9 cellular contexts compared by ENCODE assay signal in genomic region chr2:129981689-129982088, GRCh38. TPM values are rescaled to one million over a fixed set of nuclear protein-coding genes. Genes with fewer than 3 reads are reported as not detected.
"Had no signal": no experiment of that assay in that cellular context is flagged by ENCODE, and none has a peak within 500 bp of the region (broad histone marks: within the 10 kb centered on the region; RNA-seq: fewer than 3 reads in every experiment).

No MANE protein-coding gene starts in this region.

RNA-seq across cellular contexts. Expression of gene RAB6C, which starts 2.2 kb away (rescaled TPM):
- total RNA-seq: activated CD4-positive, alpha-beta memory T cell treated with anti-CD3 and anti-CD28 coated beads for 36 hours; activated CD4-positive, alpha-beta T cell treated with anti-CD3 and anti-CD28 coated beads, Interleukin-2, amount 10 ng/mL, durations not matched to agents 7 days and 5 days; activated naive CD4-positive, alpha-beta T cell treated with anti-CD3 and anti-CD28 coated beads, Interleukin-2, amount 50 U/mL, for 72 hours; activated T-cell treated with anti-CD3 and anti-CD28 coated beads, Interleukin-2, amount 50 U/mL, for 4 hours; ascending aorta; LHCN-M2; MCF 10A; NCI-H460; T-cell had no signal
